In genomic region chr4:150297861-150298474, GRCh38 we compare ENCODE assay signal across 8 cellular contexts.
DNase-seq lines count a peak whose midpoint lies in the region; ATAC-seq, FAIRE-seq and TF ChIP-seq lines count a peak whose summit lies in the region.

No MANE protein-coding gene starts in this region.

- no peak for TF ChIP-seq POLR2A in gastroesophageal sphincter (IDR thresholded peaks at IDR 0.05)

- no peaks in the 10 kb centered on the region for H3K27me3 ChIP-seq in A673 (replicated peaks; ENCODE audit: insufficient read depth, low read depth, low read length, poor library complexity)
- no peaks in the 10 kb centered on the region for H3K27me3 ChIP-seq in gastroesophageal sphincter
- H3K27me3 ChIP-seq in small intestine (ENCODE audit: control insufficient read depth in 2 of 2, insufficient read depth in 2 of 2, low read length in 2 of 2): no peaks in the 10 kb centered on the region

- H3K9me3 Mint-ChIP-seq in activated CD4-positive, alpha-beta T cell treated with anti-CD3 and anti-CD28 coated beads, Interleukin-2, amount 10 ng/mL, durations not matched to agents 24 days and 14 days: peaks cover 4% of the 10 kb centered on the region

- CTCF ChIA-PET in A673 (lab: Charles Lee): interaction anchor here (0.7 to 1.3 kb wide), 2 partner anchors 569 to 673 kb away, joined by 3 to 4 read pairs; no protein-coding TSS in a partner anchor

- 40 to 89% methylated on average over 1 of the region's 1 CpG for WGBS in gastroesophageal sphincter (ENCODE audit: low coverage in 1 of 2), 2 donors
- WGBS in small intestine, 3 donors: 88 to 98% (median 88%) methylated on average over 1 of the region's 1 CpG

- POLR2A ChIA-PET in A673 (lab: Charles Lee; ENCODE audit: low non-redundant PET): no interaction called here

- intact Hi-C loops in A673 (cut with micrococcal nuclease; ENCODE audit: unreplicated experiment): loop anchor here (1.0 to 10.0 kb wide), 4 partner anchors 296 to 667 kb away; no protein-coding TSS in a partner anchor
- intact Hi-C loops in activated CD4-positive, alpha-beta T cell treated with anti-CD3 and anti-CD28 coated beads, Interleukin-2, amount 10 ng/mL, durations not matched to agents 24 days and 14 days (cut with micrococcal nuclease): loop anchor here (1.0 kb wide), 1 partner anchor 569 kb away; no protein-coding TSS in a partner anchor

- no peak for ATAC-seq in gastroesophageal sphincter
- ATAC-seq in GM19324 (IDR thresholded peaks at IDR 0.05; ENCODE audit: low FRiP score, unreplicated experiment): no peak

- TF ChIP-seq CTCF in A673 (conservative IDR thresholded peaks at IDR 0.05; ENCODE audit: low read depth, low read length): peak; percentile 84
- TF ChIP-seq CTCF in gastroesophageal sphincter (IDR thresholded peaks at IDR 0.05): peak; percentile 39 to 69 (median 56)

- H3K4me1 ChIP-seq in A673 (ENCODE audit: insufficient read depth, low read length, poor library complexity, severe bottlenecking): peaks cover 25% of the 10 kb centered on the region
- no peaks in the 10 kb centered on the region for H3K4me1 ChIP-seq in gastroesophageal sphincter
- H3K4me1 ChIP-seq in small intestine (ENCODE audit: control insufficient read depth in 2 of 2, insufficient read depth in 1 of 2, low read depth in 1 of 2, low read length in 1 of 2): no peaks in the 10 kb centered on the region

- H3K36me3 ChIP-seq in A673 (ENCODE audit: insufficient read depth, low read length, poor library complexity, severe bottlenecking): no peaks in the 10 kb centered on the region
- H3K36me3 ChIP-seq in gastroesophageal sphincter: no peaks in the 10 kb centered on the region
- H3K36me3 ChIP-seq in small intestine (ENCODE audit: control insufficient read depth in 2 of 2, insufficient read depth in 2 of 2, low read length in 2 of 2): no peaks in the 10 kb centered on the region

- no peak for FAIRE-seq in small intestine (lab: Jason Lieb, UNC)

- BruUV-seq in A673 (replicated peaks; lab: Mats Ljungman, UMichigan): no TSS peak

- H3K9me3 ChIP-seq in A673 (ENCODE audit: low read depth, low read length, poor library complexity, severe bottlenecking): no peaks in the 10 kb centered on the region
- H3K9me3 ChIP-seq in gastroesophageal sphincter: no peaks in the 10 kb centered on the region
- H3K9me3 ChIP-seq in small intestine (ENCODE audit: control insufficient read depth, low read depth): no peaks in the 10 kb centered on the region

- TF ChIP-seq EP300 in gastroesophageal sphincter (IDR thresholded peaks at IDR 0.05): no peak

- H3K4me3 Mint-ChIP-seq in activated CD4-positive, alpha-beta T cell treated with anti-CD3 and anti-CD28 coated beads, Interleukin-2, amount 10 ng/mL, durations not matched to agents 24 days and 14 days: no peak overlapping the region

- no peak overlapping the region for H3K4me3 ChIP-seq in A673 (ENCODE audit: low read depth, low read length, poor library complexity, severe bottlenecking)
- no peak overlapping the region for H3K4me3 ChIP-seq in gastroesophageal sphincter
- H3K4me3 ChIP-seq in small intestine (ENCODE audit: low read depth in 1 of 2, low read length in 2 of 2): no peak overlapping the region

- peaks cover 2% of the 10 kb centered on the region for H3K36me3 Mint-ChIP-seq in activated CD4-positive, alpha-beta T cell treated with anti-CD3 and anti-CD28 coated beads, Interleukin-2, amount 10 ng/mL, durations not matched to agents 24 days and 14 days (ENCODE audit: low read depth)

- no peak overlapping the region for H3K27ac Mint-ChIP-seq in activated CD4-positive, alpha-beta T cell treated with anti-CD3 and anti-CD28 coated beads, Interleukin-2, amount 10 ng/mL, durations not matched to agents 24 days and 14 days

- peaks cover 7% of the 10 kb centered on the region for H3K4me1 Mint-ChIP-seq in activated CD4-positive, alpha-beta T cell treated with anti-CD3 and anti-CD28 coated beads, Interleukin-2, amount 10 ng/mL, durations not matched to agents 24 days and 14 days

- no peaks in the 10 kb centered on the region for H3K27me3 Mint-ChIP-seq in activated CD4-positive, alpha-beta T cell treated with anti-CD3 and anti-CD28 coated beads, Interleukin-2, amount 10 ng/mL, durations not matched to agents 24 days and 14 days

- H3K27ac ChIP-seq in A673 (ENCODE audit: low read depth, low read length, poor library complexity, severe bottlenecking) (no peak overlapping the region), gastroesophageal sphincter (no peak overlapping the region), small intestine (ENCODE audit: low read depth in 1 of 2, low read length in 1 of 2) (no peak overlapping the region)

- DNase-seq in A673 (ENCODE audit: low spot score) (peak; percentile 75), GM03348 (ENCODE audit: low spot score) (peak; percentile 39), NAMALWA (ENCODE audit: low spot score) (peak; percentile 67), small intestine (peak; percentile 45), NCI-H1048 (lab: John Stamatoyannopoulos, UW) (no peak)
- DNase-seq in activated CD4-positive, alpha-beta T cell treated with anti-CD3 and anti-CD28 coated beads, Interleukin-2, amount 10 ng/mL, durations not matched to agents 24 days and 14 days: peak; percentile 78
